In the genomic region with DNA sequence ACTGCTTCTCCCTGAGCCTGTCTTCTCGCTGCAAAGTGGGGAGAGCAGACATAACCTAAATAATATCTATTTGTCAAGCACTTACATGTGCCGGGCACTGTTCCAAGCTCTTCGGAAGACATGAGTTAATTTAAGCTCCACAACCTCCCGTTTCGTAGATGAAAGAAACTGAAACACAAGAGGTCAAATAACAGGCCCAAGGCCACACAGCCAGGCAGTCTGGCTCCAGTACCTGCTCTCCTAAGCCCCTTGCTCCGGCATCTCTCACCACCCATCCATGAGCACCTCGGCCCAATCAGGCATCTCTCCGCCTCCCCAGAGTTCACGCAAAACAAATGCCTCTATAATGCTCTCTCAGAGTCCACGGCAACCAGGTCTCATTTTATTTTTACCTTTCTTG, we compare ENCODE assay signal across 19 cellular contexts.
DNase-seq lines count a peak whose midpoint lies in the region; ATAC-seq and TF ChIP-seq lines count a peak whose summit lies in the region.
"Had no signal": no experiment of that assay in that cellular context is flagged by ENCODE, and none has a peak within 500 bp of the region (broad histone marks: within the 10 kb centered on the region; RNA-seq: fewer than 3 reads in every experiment).

No MANE protein-coding gene starts in this region.

- no peaks in the 10 kb centered on the region for H4K20me1 ChIP-seq in GM23338 (replicated peaks; ENCODE audit: insufficient read depth)

- no peaks in the 10 kb centered on the region for H3K9me2 ChIP-seq in GM23338 (ENCODE audit: insufficient read depth)

- intact Hi-C loops in head of caudate nucleus (cut with DNase I), result no loop called here

- H3F3A ChIP-seq in GM23338 (replicated peaks; ENCODE audit: low read depth), result 0 out of 2 replicates have a peak, but pooled peaks cover 2% of the 10 kb centered on the region

- H3K27me3 Mint-ChIP-seq in GM23338 (ENCODE audit: insufficient read depth, low read depth, poor library complexity) (peaks cover 20% of the 10 kb centered on the region), endodermal cell (ENCODE audit: insufficient read depth) (peaks cover 27% of the 10 kb centered on the region), chondrocyte (ENCODE audit: low read depth) (peaks cover 45% of the 10 kb centered on the region)

- no peak overlapping the region for H3K9ac ChIP-seq in endodermal cell (ENCODE audit: extremely low read depth, low read length, poor library complexity, severe bottlenecking)

- TF ChIP-seq CTCF in AG10803 (conservative IDR thresholded peaks at IDR 0.05; ENCODE audit: low read length), result no peak
- TF ChIP-seq CTCF in GM23338 (conservative IDR thresholded peaks at IDR 0.05; ENCODE audit: low read depth in 2 of 2), result no peak
- no peak for TF ChIP-seq CTCF in endodermal cell (conservative IDR thresholded peaks at IDR 0.05)
- no peak for TF ChIP-seq CTCF in chondrocyte (IDR thresholded peaks at IDR 0.05)

- H3K27ac ChIP-seq in GM23338 (ENCODE audit: low read depth), result no peak overlapping the region
- H3K27ac ChIP-seq in endodermal cell (ENCODE audit: low read depth, low read length), result no peak overlapping the region
- H3K27ac ChIP-seq: colonic mucosa, psoas muscle, skin epidermis had no signal

- H3K4me3 Mint-ChIP-seq in GM23338 (no peak overlapping the region; the same call in 2 of the 3 replicates), endodermal cell (no peak overlapping the region), chondrocyte (ENCODE audit: unreplicated experiment) (no peak overlapping the region)
- H3K4me3 Mint-ChIP-seq: activated CD4-positive, alpha-beta T cell treated with anti-CD3 and anti-CD28 coated beads for 36 hours had no signal

- peak overlapping the region; percentile 6; the same call in 1 of the 2 replicates for H3K4me2 ChIP-seq in GM23338

- H3K79me2 ChIP-seq in GM23338 (replicated peaks; ENCODE audit: insufficient read depth), result no peaks in the 10 kb centered on the region

- WGBS in endodermal cell (ENCODE audit: insufficient coverage in 1 of 2, insufficient read length in 1 of 2), 2 experiments, result 93 to 95% methylated on average over 6 to 10 of the region's 10 CpGs

- DNase-seq in AG10803 (ENCODE audit: low read depth), result peak; percentile 2
- DNase-seq in GM23338 (ENCODE audit: low spot score), result no peak
- DNase-seq in NCI-H345 (lab: John Stamatoyannopoulos, UW), result peak; percentile 33
- no peak for DNase-seq in endodermal cell
- no peak for DNase-seq in activated CD4-positive, alpha-beta T cell treated with anti-CD3 and anti-CD28 coated beads for 4 hours
- no peak for DNase-seq in chondrocyte (ENCODE audit: low spot score)
- no peak for DNase-seq in head of caudate nucleus
- DNase-seq: activated CD4-positive, alpha-beta T cell treated with anti-CD3 and anti-CD28 coated beads for 36 hours; colonic mucosa; DMS 273 treated with DMSO at 0.1 percent for 48 hours; GOT3; KG1; left ventricle myocardium superior; psoas muscle; stimulated activated CD4-positive, alpha-beta T cell treated with anti-CD3 and anti-CD28 coated beads, Interleukin-2, amount 100 ng/mL, for 24 hours; stimulated activated naive CD4-positive, alpha-beta T cell had no signal

- H3K4me3 ChIP-seq in AG10803 (ENCODE audit: low read length) (no peak overlapping the region), GM23338 (no peak overlapping the region), endodermal cell (ENCODE audit: low read length) (no peak overlapping the region)
- H3K4me3 ChIP-seq: colonic mucosa, psoas muscle, skin epidermis had no signal

- peaks cover 10% of the 10 kb centered on the region for H3K4me1 ChIP-seq in GM23338 (ENCODE audit: insufficient read depth)
- H3K4me1 ChIP-seq in endodermal cell (ENCODE audit: control insufficient read depth, insufficient read depth, low read length), result peaks cover 11% of the 10 kb centered on the region
- H3K4me1 ChIP-seq: colonic mucosa, psoas muscle had no signal

- no peaks in the 10 kb centered on the region for H3K27me3 ChIP-seq in GM23338 (ENCODE audit: insufficient read depth)
- no peaks in the 10 kb centered on the region for H3K27me3 ChIP-seq in endodermal cell (ENCODE audit: control insufficient read depth, insufficient read depth, low read length, poor library complexity, severe bottlenecking)
- H3K27me3 ChIP-seq: colonic mucosa had no signal

- no peaks in the 10 kb centered on the region for H3K9me3 Mint-ChIP-seq in GM23338
- H3K9me3 Mint-ChIP-seq in endodermal cell, result peaks cover 11% of the 10 kb centered on the region
- peaks cover 3% of the 10 kb centered on the region for H3K9me3 Mint-ChIP-seq in chondrocyte (ENCODE audit: low read depth)
- H3K9me3 Mint-ChIP-seq: activated T-helper 2 cell treated with anti-CD3 and anti-CD28 coated beads, Interferon-gamma antibody, Interleukin-2, Interleukin-4, amounts not matched to agents 10 μg/mL and 5 μg/mL and 100 μg/mL, durations not matched to agents 14 hours and 24 hours and 36 hours had no signal

- peak overlapping the region; percentile 96 for H2AFZ ChIP-seq in GM23338

- H3K36me3 Mint-ChIP-seq in GM23338 (ENCODE audit: low read depth) (no peaks in the 10 kb centered on the region), endodermal cell (ENCODE audit: low read depth) (no peaks in the 10 kb centered on the region), chondrocyte (ENCODE audit: low read depth) (no peaks in the 10 kb centered on the region)

- H3K27ac Mint-ChIP-seq in GM23338 (peak overlapping the region; percentile 36; the same call in 1 of the 2 replicates), endodermal cell (peak overlapping the region; percentile 5), chondrocyte (ENCODE audit: unreplicated experiment) (no peak overlapping the region)
- H3K27ac Mint-ChIP-seq: activated CD4-positive, alpha-beta T cell treated with anti-CD3 and anti-CD28 coated beads for 36 hours; activated T-helper 2 cell treated with anti-CD3 and anti-CD28 coated beads, Interferon-gamma antibody, Interleukin-2, Interleukin-4, amounts not matched to agents 10 μg/mL and 5 μg/mL and 100 μg/mL, durations not matched to agents 14 hours and 24 hours and 36 hours had no signal

- H3K9me3 ChIP-seq in endodermal cell (ENCODE audit: control insufficient read depth, low read length), result no peaks in the 10 kb centered on the region
- H3K9me3 ChIP-seq: colonic mucosa had no signal

- H3K4me1 Mint-ChIP-seq in GM23338, result peaks cover 18% of the 10 kb centered on the region
- H3K4me1 Mint-ChIP-seq in endodermal cell, result peaks cover 18% of the 10 kb centered on the region
- H3K4me1 Mint-ChIP-seq in chondrocyte (ENCODE audit: low read depth), result no peaks in the 10 kb centered on the region
- H3K4me1 Mint-ChIP-seq: activated CD4-positive, alpha-beta T cell treated with anti-CD3 and anti-CD28 coated beads for 36 hours had no signal

- peak; percentile 30 for ATAC-seq in GM23338
- no peak for ATAC-seq in HG02759 (IDR thresholded peaks at IDR 0.05; ENCODE audit: unreplicated experiment)
- ATAC-seq: activated CD4-positive, alpha-beta T cell treated with anti-CD3 and anti-CD28 coated beads for 36 hours; left ventricle myocardium superior; psoas muscle had no signal

- H3K36me3 ChIP-seq in GM23338 (ENCODE audit: insufficient read depth) (no peaks in the 10 kb centered on the region), endodermal cell (ENCODE audit: control insufficient read depth, insufficient read depth, low read length) (no peaks in the 10 kb centered on the region)
- H3K36me3 ChIP-seq: colonic mucosa had no signal

TF ChIP-seq in GM23338, 12 proteins besides CTCF, POLR2A, EP300 and RAD21 (continues in another document):
- TF ChIP-seq CREB1 (CRISPR knock-in tag; IDR thresholded peaks at IDR 0.05; ENCODE audit: low read depth), result no peak

Comparison
In these comparisons a context has a peak if more than half of its experiments do, and no peak if none do; other contexts are left out.
1. DNase-seq: peak in AG10803 (single experiment) and NCI-H345 (single experiment); none in GM23338 (single experiment), endodermal cell (single experiment), activated CD4-positive, alpha-beta T cell treated with anti-CD3 and anti-CD28 coated beads for 4 hours (0 of 2), chondrocyte (single experiment) and head of caudate nucleus (0 of 42).